Comparison of ENCODE assay signal across 1 cellular context in genomic region chr19:3575260-3575741, GRCh38.
TF ChIP-seq lines count a peak whose summit lies in the region.

No MANE protein-coding gene starts in this region.

TF ChIP-seq in HepG2, 621 proteins besides CTCF, POLR2A, EP300 and RAD21 (continued from another document and continues in another):
- TF ChIP-seq ZNF800 (CRISPR knock-in tag; IDR thresholded peaks at IDR 0.05) = no peak
- TF ChIP-seq AGO2 (optimal IDR thresholded peaks at IDR 0.05; ENCODE audit: low read depth, low read length) = no peak
- TF ChIP-seq DPF2 (CRISPR knock-in tag; IDR thresholded peaks at IDR 0.05; ENCODE audit: borderline replicate concordance, low read depth) = no peak
- no peak for TF ChIP-seq ZHX1 (CRISPR knock-in tag; IDR thresholded peaks at IDR 0.05; ENCODE audit: low read depth)
- no peak for TF ChIP-seq ZMYM4 (CRISPR knock-in tag; IDR thresholded peaks at IDR 0.05)
- no peak for TF ChIP-seq NFE2 (CRISPR knock-in tag; IDR thresholded peaks at IDR 0.05)
- TF ChIP-seq ZNF574 (CRISPR knock-in tag; IDR thresholded peaks at IDR 0.05) = no peak
- TF ChIP-seq ETV6 (CRISPR knock-in tag; conservative IDR thresholded peaks at IDR 0.05) = no peak
- TF ChIP-seq HIC2 (CRISPR knock-in tag; IDR thresholded peaks at IDR 0.05; ENCODE audit: low read depth) = no peak
- no peak for TF ChIP-seq KMT2A (CRISPR knock-in tag; IDR thresholded peaks at IDR 0.05)
- TF ChIP-seq TAF1 (CRISPR knock-in tag; IDR thresholded peaks at IDR 0.05) = no peak
- no peak for TF ChIP-seq DMTF1 (CRISPR knock-in tag; IDR thresholded peaks at IDR 0.05)
- no peak for TF ChIP-seq ZNF576 (CRISPR knock-in tag; IDR thresholded peaks at IDR 0.05)
- no peak for TF ChIP-seq ZNF253 (CRISPR knock-in tag; IDR thresholded peaks at IDR 0.05; ENCODE audit: borderline replicate concordance)
- TF ChIP-seq IRF9 (CRISPR knock-in tag; IDR thresholded peaks at IDR 0.05; ENCODE audit: borderline replicate concordance) = no peak
- TF ChIP-seq GZF1 (CRISPR knock-in tag; IDR thresholded peaks at IDR 0.05) = no peak
- TF ChIP-seq CREB3 (CRISPR knock-in tag; IDR thresholded peaks at IDR 0.05) = no peak
- no peak for TF ChIP-seq ZSCAN5A (CRISPR knock-in tag; IDR thresholded peaks at IDR 0.05; ENCODE audit: borderline replicate concordance)
- TF ChIP-seq ZFP36 (IDR thresholded peaks at IDR 0.05; ENCODE audit: borderline replicate concordance, low read depth, low read length, partially characterized antibody) = peak; percentile 90
- no peak for TF ChIP-seq GABPA (IDR thresholded peaks at IDR 0.05; ENCODE audit: low read depth, low read length)
- no peak for TF ChIP-seq GABPA (CRISPR knock-in tag; IDR thresholded peaks at IDR 0.05; ENCODE audit: low read depth)
- TF ChIP-seq NFE2L1 (CRISPR knock-in tag; IDR thresholded peaks at IDR 0.05; ENCODE audit: borderline replicate concordance) = no peak
- no peak for TF ChIP-seq HNF1A (IDR thresholded peaks at IDR 0.05; ENCODE audit: low read depth)
- TF ChIP-seq HNF1A (CRISPR knock-in tag; IDR thresholded peaks at IDR 0.05; ENCODE audit: borderline replicate concordance) = no peak
- no peak for TF ChIP-seq MTF1 (CRISPR knock-in tag; IDR thresholded peaks at IDR 0.05)
- TF ChIP-seq E2F1 (CRISPR knock-in tag; IDR thresholded peaks at IDR 0.05) = no peak
- no peak for TF ChIP-seq DNMT3B (CRISPR knock-in tag; conservative IDR thresholded peaks at IDR 0.05)
- no peak for TF ChIP-seq ZNF335 (CRISPR knock-in tag; IDR thresholded peaks at IDR 0.05)
- no peak for TF ChIP-seq ATF4 (CRISPR knock-in tag; IDR thresholded peaks at IDR 0.05)
- no peak for TF ChIP-seq ZNF207 (IDR thresholded peaks at IDR 0.05; ENCODE audit: borderline replicate concordance)
- TF ChIP-seq ZNF639 (CRISPR knock-in tag; conservative IDR thresholded peaks at IDR 0.05) = no peak
